ENCODE assay signal across 10 cellular contexts in genomic region chr2:222722327-222722946, GRCh38. TPM values are rescaled to one million over a fixed set of nuclear protein-coding genes. Genes with fewer than 3 reads are reported as not detected.
DNase-seq lines count a peak whose midpoint lies in the region; ATAC-seq, FAIRE-seq and TF ChIP-seq lines count a peak whose summit lies in the region.
"Had no signal": no experiment of that assay in that cellular context is flagged by ENCODE, and none has a peak within 500 bp of the region (broad histone marks: within the 10 kb centered on the region; RNA-seq: fewer than 3 reads in every experiment).

No MANE protein-coding gene starts in this region.

- no peak for TF ChIP-seq CTCF in GM10248 (IDR thresholded peaks at IDR 0.05; ENCODE audit: control extremely low read depth, extremely low read depth, low read depth, missing control alignments)
- TF ChIP-seq CTCF in fibroblast of lung (conservative IDR thresholded peaks at IDR 0.05 in 1 of 2, IDR thresholded peaks at IDR 0.05 in 1 of 2; ENCODE audit: low read depth in 1 of 2, low read length in 2 of 2): no peak
- TF ChIP-seq CTCF in endodermal cell (conservative IDR thresholded peaks at IDR 0.05): no peak
- no peak for TF ChIP-seq CTCF in kidney (IDR thresholded peaks at IDR 0.05; ENCODE audit: borderline replicate concordance, extremely low read depth, insufficient read depth)

- H3K27ac Mint-ChIP-seq in endodermal cell: no peak overlapping the region

- peak; percentile 94 for ATAC-seq in GM21381 (IDR thresholded peaks at IDR 0.05; ENCODE audit: unreplicated experiment)
- ATAC-seq in HG03196 (IDR thresholded peaks at IDR 0.05; ENCODE audit: unreplicated experiment): peak; percentile 96
- ATAC-seq: right lobe of liver had no signal

- no peaks in the 10 kb centered on the region for H4K20me1 ChIP-seq in fibroblast of lung (ENCODE audit: control insufficient read depth, extremely low read depth, insufficient read depth, low read length)

- no peak overlapping the region for H3K4me3 ChIP-seq in fibroblast of lung (replicated peaks in 1 of 4; ENCODE audit: control extremely low read depth in 1 of 4, insufficient read depth in 1 of 4, low read depth in 3 of 4, low read length in 4 of 4)
- no peak overlapping the region for H3K4me3 ChIP-seq in small intestine (ENCODE audit: low read depth in 1 of 2, low read length in 2 of 2)
- H3K4me3 ChIP-seq in endodermal cell (ENCODE audit: low read length): no peak overlapping the region
- no peak overlapping the region for H3K4me3 ChIP-seq in kidney (ENCODE audit: low read length in 2 of 2)
- H3K4me3 ChIP-seq: right lobe of liver had no signal

- CTCF ChIA-PET in GM10248 (lab: Yijun Ruan, JAX): interaction anchor here (1.4 to 2.1 kb wide), 2 partner anchors 13 to 14 kb away, joined by 5 to 18 read pairs; no protein-coding TSS in a partner anchor

- H3K36me3 Mint-ChIP-seq in endodermal cell (ENCODE audit: low read depth): no peaks in the 10 kb centered on the region

- peaks cover 3% of the 10 kb centered on the region for H3K27me3 Mint-ChIP-seq in endodermal cell (ENCODE audit: insufficient read depth)

- H3K9me3 ChIP-seq in fibroblast of lung (ENCODE audit: control insufficient read depth, insufficient read depth, low read depth, low read length) (no peaks in the 10 kb centered on the region), small intestine (ENCODE audit: control insufficient read depth, low read depth) (no peaks in the 10 kb centered on the region), endodermal cell (ENCODE audit: control insufficient read depth, low read length) (no peaks in the 10 kb centered on the region), kidney (ENCODE audit: control insufficient read depth in 1 of 2, low read length in 2 of 2) (no peaks in the 10 kb centered on the region)
- H3K9me3 ChIP-seq: right lobe of liver had no signal

- no peaks in the 10 kb centered on the region for H3K79me2 ChIP-seq in fibroblast of lung (ENCODE audit: control insufficient read depth, insufficient read depth, low read length)

- H3K9me3 Mint-ChIP-seq in endodermal cell: peaks cover 27% of the 10 kb centered on the region

- H3K4me3 Mint-ChIP-seq in endodermal cell: no peak overlapping the region

- intact Hi-C loops in kidney (cut with DNase I): no loop called here

- H3K4me1 ChIP-seq in fibroblast of lung (ENCODE audit: control insufficient read depth, extremely low read depth, insufficient read depth, low read length) (peaks cover 2% of the 10 kb centered on the region), small intestine (ENCODE audit: control insufficient read depth in 2 of 2, insufficient read depth in 1 of 2, low read depth in 1 of 2, low read length in 1 of 2) (peaks cover 0 to 3% of the 10 kb centered on the region in 2 donors), endodermal cell (ENCODE audit: control insufficient read depth, insufficient read depth, low read length) (no peaks in the 10 kb centered on the region), kidney (ENCODE audit: control insufficient read depth in 1 of 2, insufficient read depth in 1 of 2, low read depth in 1 of 2, low read length in 2 of 2) (no peaks in the 10 kb centered on the region)
- H3K4me1 ChIP-seq: right lobe of liver had no signal

- no peak for FAIRE-seq in small intestine (lab: Jason Lieb, UNC)
- FAIRE-seq in kidney (lab: Jason Lieb, UNC): no peak
- FAIRE-seq: urothelium cell line had no signal

- POLR2A ChIA-PET in GM10248 (lab: Yijun Ruan, JAX): no interaction called here

- no peak overlapping the region for H3K27ac ChIP-seq in fibroblast of lung (ENCODE audit: insufficient read depth, low read length)
- no peak overlapping the region for H3K27ac ChIP-seq in small intestine (ENCODE audit: low read depth in 1 of 2, low read length in 1 of 2)
- H3K27ac ChIP-seq in endodermal cell (ENCODE audit: low read depth, low read length): no peak overlapping the region
- H3K27ac ChIP-seq in kidney (ENCODE audit: low read depth in 2 of 2, low read length in 2 of 2): no peak overlapping the region
- H3K27ac ChIP-seq: right lobe of liver had no signal

- WGBS in small intestine, 3 donors: 65 to 89% (median 89%) methylated on average over 2 of the region's 2 CpGs
- WGBS in endodermal cell (ENCODE audit: insufficient coverage in 1 of 2, insufficient read length in 1 of 2), 2 experiments: 94 to 96% methylated on average over 2 of the region's 2 CpGs

- H3K27me3 ChIP-seq in fibroblast of lung (ENCODE audit: control insufficient read depth, insufficient read depth, low read length) (no peaks in the 10 kb centered on the region), small intestine (ENCODE audit: control insufficient read depth in 2 of 2, insufficient read depth in 2 of 2, low read length in 2 of 2) (no peaks in the 10 kb centered on the region), endodermal cell (ENCODE audit: control insufficient read depth, insufficient read depth, low read length, poor library complexity, severe bottlenecking) (no peaks in the 10 kb centered on the region)
- H3K27me3 ChIP-seq: right lobe of liver had no signal

- DNase-seq in GM10248 (ENCODE audit: extremely low spot score) (peak; percentile 65), fibroblast of lung (ENCODE audit: low read depth in 2 of 2) (peak; percentile 79 to 88), small intestine (no peak), endodermal cell (no peak), kidney (no peak), NCI-H1417 (lab: John Stamatoyannopoulos, UW) (no peak)
- DNase-seq: right lobe of liver had no signal

- H3K4me2 ChIP-seq in fibroblast of lung (ENCODE audit: extremely low read depth, insufficient read depth, low read length): no peak overlapping the region

- H2AFZ ChIP-seq in fibroblast of lung (ENCODE audit: low read length): no peak overlapping the region

- H3K36me3 ChIP-seq in fibroblast of lung (ENCODE audit: control insufficient read depth, insufficient read depth, low read length) (no peaks in the 10 kb centered on the region), small intestine (ENCODE audit: control insufficient read depth in 2 of 2, insufficient read depth in 2 of 2, low read length in 2 of 2) (no peaks in the 10 kb centered on the region), endodermal cell (ENCODE audit: control insufficient read depth, insufficient read depth, low read length) (no peaks in the 10 kb centered on the region), kidney (ENCODE audit: control insufficient read depth in 1 of 2, insufficient read depth in 2 of 2, low read length in 2 of 2) (no peaks in the 10 kb centered on the region)
- H3K36me3 ChIP-seq: right lobe of liver had no signal

- H3K4me1 Mint-ChIP-seq in endodermal cell: no peaks in the 10 kb centered on the region

- H3K9ac ChIP-seq in fibroblast of lung (ENCODE audit: insufficient read depth, low read length): no peak overlapping the region
- H3K9ac ChIP-seq in endodermal cell (ENCODE audit: extremely low read depth, low read length, poor library complexity, severe bottlenecking): no peak overlapping the region
- no peak overlapping the region for H3K9ac ChIP-seq in kidney (ENCODE audit: low read length in 2 of 2)

RNA-seq across cellular contexts. Expression of gene MOGAT1, which starts 51.0 kb away (rescaled TPM):
- not detected in 2 replicates for total RNA-seq in fibroblast of lung
- not detected in 2 replicates for polyA plus RNA-seq in fibroblast of lung
- not detected in 2 replicates for polyA plus RNA-seq in fibroblast of lung (2012)
- not detected in 2 replicates for polyA minus RNA-seq in fibroblast of lung (ENCODE audit: low replicate concordance)
- under 1 TPM in 1 of 3 donors, not detected in 2; 0.07 TPM for polyA plus RNA-seq in small intestine
- total RNA-seq in endodermal cell: not detected
- 0.21 TPM for polyA plus RNA-seq in endodermal cell (2013, experiment 1 of 2)
- not detected for polyA plus RNA-seq in endodermal cell (2013, experiment 2 of 2)
- total RNA-seq in kidney: not detected
- not detected for polyA plus RNA-seq in kidney (ENCODE audit: insufficient read depth, low read depth, low replicate concordance)

Comparison
In these comparisons a context has a peak if more than half of its experiments do, and no peak if none do; other contexts are left out.
1. DNase-seq: peak in GM10248 (single experiment) and fibroblast of lung (2 of 2); none in small intestine (single experiment), endodermal cell (single experiment), kidney (single experiment) and NCI-H1417 (0 of 3).